ENCODE assay signal across 9 cellular contexts in the genomic region with DNA sequence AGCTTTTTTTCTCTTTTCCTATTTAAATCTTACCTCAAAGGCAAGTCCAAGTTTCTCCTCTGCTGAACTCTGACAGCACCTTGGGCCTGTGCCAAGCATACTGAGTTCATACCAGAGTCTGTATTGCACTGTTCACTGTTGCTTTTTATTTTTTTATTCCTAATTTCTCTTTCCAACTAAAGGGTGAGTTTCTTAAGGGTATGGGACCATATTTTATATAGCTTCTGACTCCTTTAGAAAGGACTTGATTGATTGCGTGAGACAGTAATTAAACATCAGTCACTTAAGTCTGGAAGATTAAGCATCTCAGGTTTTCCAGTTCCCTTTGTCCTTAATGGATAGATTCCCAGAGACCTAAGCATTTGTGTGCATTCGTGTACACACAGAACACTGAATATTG.
DNase-seq lines count a peak whose midpoint lies in the region; ATAC-seq and TF ChIP-seq lines count a peak whose summit lies in the region.
"Had no signal": no experiment of that assay in that cellular context is flagged by ENCODE, and none has a peak within 500 bp of the region (broad histone marks: within the 10 kb centered on the region; RNA-seq: fewer than 3 reads in every experiment).

No MANE protein-coding gene starts in this region.

- H3K27ac ChIP-seq in fibroblast of lung (ENCODE audit: insufficient read depth, low read length) (no peak overlapping the region), PC-3 (ENCODE audit: low read length) (no peak overlapping the region)

- peak overlapping the region; percentile 31 for H3K4me3 Mint-ChIP-seq in neural crest cell

- H2AFZ ChIP-seq in fibroblast of lung (ENCODE audit: low read length), result no peak overlapping the region
- H2AFZ ChIP-seq in PC-3 (ENCODE audit: low read length), result no peak overlapping the region

- H3K9me3 ChIP-seq in fibroblast of lung (ENCODE audit: control insufficient read depth, insufficient read depth, low read depth, low read length) (no peaks in the 10 kb centered on the region), PC-3 (ENCODE audit: low read length) (no peaks in the 10 kb centered on the region)

- H3K36me3 Mint-ChIP-seq in neural crest cell (ENCODE audit: low read depth), result no peaks in the 10 kb centered on the region

- POLR2A ChIA-PET in PC-3 (lab: Charles Lee; ENCODE audit: unreplicated experiment), result no interaction called here

- H3K4me2 ChIP-seq in fibroblast of lung (ENCODE audit: extremely low read depth, insufficient read depth, low read length) (peak overlapping the region; percentile 61), PC-3 (ENCODE audit: low read length) (no peak overlapping the region)

- intact Hi-C loops in PC-3 (cut with micrococcal nuclease), result no loop called here

- DNase-seq in AG09309 (ENCODE audit: low read depth) (no peak), NCI-H226 (peak; percentile 23), fibroblast of lung (ENCODE audit: low read depth in 2 of 2) (peak; percentile 67 to 68), neural crest cell (ENCODE audit: low read depth, low spot score) (no peak), NCI-H345 (lab: John Stamatoyannopoulos, UW) (no peak), NCI-H2081 treated with DMSO at 0.1 percent for 48 hours (lab: John Stamatoyannopoulos, UW) (no peak), PC-3 (no peak)
- DNase-seq: DND-41 had no signal

- CTCF ChIA-PET in PC-3 (lab: Charles Lee), result no interaction called here

- no peak overlapping the region for H3K9ac ChIP-seq in fibroblast of lung (ENCODE audit: insufficient read depth, low read length)
- no peak overlapping the region for H3K9ac ChIP-seq in PC-3 (ENCODE audit: low read length)

- H4K20me1 ChIP-seq in fibroblast of lung (ENCODE audit: control insufficient read depth, extremely low read depth, insufficient read depth, low read length) (no peaks in the 10 kb centered on the region), PC-3 (ENCODE audit: low read length) (no peaks in the 10 kb centered on the region)

- no peaks in the 10 kb centered on the region for H3K79me2 ChIP-seq in fibroblast of lung (ENCODE audit: control insufficient read depth, insufficient read depth, low read length)
- no peaks in the 10 kb centered on the region for H3K79me2 ChIP-seq in PC-3 (ENCODE audit: low read length)

- H3K27me3 Mint-ChIP-seq in neural crest cell (ENCODE audit: low read depth), result no peaks in the 10 kb centered on the region

- H3K4me1 ChIP-seq in fibroblast of lung (ENCODE audit: control insufficient read depth, extremely low read depth, insufficient read depth, low read length) (peaks cover 4% of the 10 kb centered on the region), PC-3 (ENCODE audit: insufficient read depth, low read length) (peaks cover 17% of the 10 kb centered on the region)

- H3K9me3 Mint-ChIP-seq in neural crest cell, result no peaks in the 10 kb centered on the region

- H3K27ac Mint-ChIP-seq in neural crest cell (ENCODE audit: unreplicated experiment), result peak overlapping the region; percentile 76

- no peaks in the 10 kb centered on the region for H3K36me3 ChIP-seq in fibroblast of lung (ENCODE audit: control insufficient read depth, insufficient read depth, low read length)
- no peaks in the 10 kb centered on the region for H3K36me3 ChIP-seq in PC-3 (ENCODE audit: low read depth, low read length)

- no peaks in the 10 kb centered on the region for H3K9me2 ChIP-seq in PC-3 (replicated peaks; ENCODE audit: low read length)

- ATAC-seq in HG03175 (IDR thresholded peaks at IDR 0.05; ENCODE audit: unreplicated experiment) (no peak), PC-3 (no peak)

- no peaks in the 10 kb centered on the region for H3F3A ChIP-seq in PC-3 (ENCODE audit: low read length, unreplicated experiment)

- BruUV-seq in PC-3 (replicated peaks; lab: Mats Ljungman, UMichigan), result no TSS peak

- H3K27me3 ChIP-seq in fibroblast of lung (ENCODE audit: control insufficient read depth, insufficient read depth, low read length), result no peaks in the 10 kb centered on the region
- H3K27me3 ChIP-seq in PC-3 (ENCODE audit: low read length), result no peaks in the 10 kb centered on the region

- H3K4me3 ChIP-seq in AG09309 (ENCODE audit: control insufficient read depth, low read depth, low read length), result peak overlapping the region; percentile 39
- H3K4me3 ChIP-seq in fibroblast of lung (replicated peaks in 1 of 4; ENCODE audit: control extremely low read depth in 1 of 4, insufficient read depth in 1 of 4, low read depth in 3 of 4, low read length in 4 of 4), result peak overlapping the region in 3 of 4 experiments; percentile 14 to 41 (median 27)
- H3K4me3 ChIP-seq in PC-3 (ENCODE audit: low read length), result no peak overlapping the region

- H3K4me1 Mint-ChIP-seq in neural crest cell, result peaks cover 65% of the 10 kb centered on the region

- no peak for TF ChIP-seq CTCF in AG09309 (IDR thresholded peaks at IDR 0.05; ENCODE audit: control insufficient read depth, insufficient read depth, low read depth, low read length, missing control alignments)
- TF ChIP-seq CTCF in fibroblast of lung (conservative IDR thresholded peaks at IDR 0.05 in 1 of 2, IDR thresholded peaks at IDR 0.05 in 1 of 2; ENCODE audit: low read depth in 1 of 2, low read length in 2 of 2), result no peak
- no peak for TF ChIP-seq CTCF in neural crest cell (conservative IDR thresholded peaks at IDR 0.05)
- TF ChIP-seq CTCF in PC-3 (conservative IDR thresholded peaks at IDR 0.05; ENCODE audit: low read depth, low read length), result no peak

Comparison
In these comparisons a context has a peak if more than half of its experiments do, and no peak if none do; other contexts are left out.
1. DNase-seq: peak in NCI-H226 (single experiment) and fibroblast of lung (2 of 2); none in AG09309 (single experiment), neural crest cell (single experiment), NCI-H345 (single experiment), NCI-H2081 treated with DMSO at 0.1 percent for 48 hours (single experiment) and PC-3 (single experiment).